32 cellular contexts compared by ENCODE assay signal in the genomic region with DNA sequence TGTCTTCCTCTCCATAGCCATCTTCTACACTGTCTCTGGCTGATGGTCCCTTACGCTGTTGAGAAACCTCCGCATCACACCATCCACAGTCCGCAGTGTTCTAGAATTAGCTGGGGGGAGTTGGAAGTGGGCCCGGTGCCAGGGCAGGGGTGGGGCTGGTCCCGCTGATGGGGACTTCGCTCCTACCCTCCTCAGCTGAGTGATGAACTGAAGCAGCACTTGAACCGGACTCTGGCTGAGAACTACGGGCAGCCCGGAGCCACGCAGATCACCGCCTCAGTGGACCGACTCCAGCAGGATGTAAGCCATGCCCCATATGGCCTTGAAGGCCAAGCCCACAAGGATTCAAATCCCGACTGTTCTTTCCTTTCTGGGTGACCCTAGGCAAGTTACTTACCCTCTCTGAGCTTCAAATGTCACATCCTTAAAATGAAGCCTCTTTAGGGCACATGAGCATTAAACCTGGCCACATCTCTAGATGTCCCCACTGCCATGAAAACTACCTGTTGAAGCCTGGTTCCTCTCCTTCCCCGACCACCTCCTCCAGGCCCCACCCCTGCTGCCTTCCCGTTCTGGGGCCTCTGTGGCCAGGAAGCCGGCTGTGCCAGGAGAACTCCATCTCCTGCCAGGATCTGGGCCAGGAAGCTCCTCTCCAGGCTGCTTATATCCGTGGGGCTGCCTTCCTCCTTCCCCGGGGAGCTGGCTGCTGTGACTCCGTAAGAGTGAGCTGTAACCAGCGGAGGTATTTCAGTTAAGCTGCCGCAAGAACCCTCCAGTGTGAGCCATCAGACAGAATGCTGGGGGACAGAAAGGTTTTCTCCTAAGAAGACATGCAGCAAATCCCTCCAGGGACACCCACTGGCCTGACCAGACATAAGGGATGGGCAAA. TPM values are rescaled to one million over a fixed set of nuclear protein-coding genes. Genes with fewer than 3 reads are reported as not detected.
DNase-seq lines count a peak whose midpoint lies in the region; ATAC-seq and TF ChIP-seq lines count a peak whose summit lies in the region.
"Had no signal": no experiment of that assay in that cellular context is flagged by ENCODE, and none has a peak within 500 bp of the region (broad histone marks: within the 10 kb centered on the region; RNA-seq: fewer than 3 reads in every experiment).

No MANE protein-coding gene starts in this region.

- DNase-seq in AG20443 (ENCODE audit: low spot score) (peak; percentile 51), adipocyte (ENCODE audit: low read depth) (peak; percentile 47), fibroblast of mammary gland (ENCODE audit: low read depth) (peak; percentile 28), progenitor cell of endocrine pancreas (ENCODE audit: low spot score, unreplicated experiment) (no peak), thyroid gland (no peak)
- DNase-seq in activated T-helper 2 cell treated with anti-CD3 and anti-CD28 coated beads, Interferon-gamma antibody, Interleukin-2, Interleukin-4, amounts not matched to agents 10 μg/mL and 5 μg/mL and 100 μg/mL, durations not matched to agents 14 hours and 24 hours and 36 hours (ENCODE audit: low spot score): no peak
- DNase-seq: activated CD4-positive, alpha-beta T cell treated with anti-CD3 and anti-CD28 coated beads for 48 hours; activated CD8-positive, alpha-beta memory T cell treated with anti-CD3 and anti-CD28 coated beads for 24 hours; activated effector memory CD4-positive, alpha-beta T cell treated with anti-CD3 and anti-CD28 coated beads, Interleukin-2, amount 50 U/mL, for 16 hours; activated naive CD8-positive, alpha-beta T cell treated with anti-CD3 and anti-CD28 coated beads, Interleukin-2, amount 10 ng/mL, durations not matched to agents 7 days and 5 days; CD8-positive, alpha-beta memory T cell; DMS153; effector memory CD8-positive, alpha-beta T cell; GOT3; IMR-90; left lung; naive thymus-derived CD4-positive, alpha-beta T cell; NCI-H1092 treated with DMSO at 0.1 percent for 48 hours; NCI-H187; NCI-H510A treated with DMSO at 0.1 percent for 48 hours; NK-92 treated with Interleukin-12 subunit alpha and Interleukin-12 subunit beta, amount 100 ng/mL, for 24 hours; occipital lobe; PC-3; SHP77; stimulated activated CD4-positive, alpha-beta T cell treated with anti-CD3 and anti-CD28 coated beads, Interleukin-2, amount 100 ng/mL, for 24 hours; stomach; SW 1271; T-helper 9 cell; transverse colon had no signal

- no peaks in the 10 kb centered on the region for H3K9me3 Mint-ChIP-seq in progenitor cell of endocrine pancreas (ENCODE audit: low read depth)
- H3K9me3 Mint-ChIP-seq in activated T-helper 2 cell treated with anti-CD3 and anti-CD28 coated beads, Interferon-gamma antibody, Interleukin-2, Interleukin-4, amounts not matched to agents 10 μg/mL and 5 μg/mL and 100 μg/mL, durations not matched to agents 14 hours and 24 hours and 36 hours: no peaks in the 10 kb centered on the region
- H3K9me3 Mint-ChIP-seq: activated naive CD8-positive, alpha-beta T cell treated with anti-CD3 and anti-CD28 coated beads, Interleukin-2, amount 10 ng/mL, durations not matched to agents 7 days and 5 days; effector memory CD8-positive, alpha-beta T cell; naive thymus-derived CD4-positive, alpha-beta T cell had no signal

- ATAC-seq in HG03097 (IDR thresholded peaks at IDR 0.05; ENCODE audit: low FRiP score, unreplicated experiment): no peak
- ATAC-seq: effector memory CD8-positive, alpha-beta T cell; esophagus mucosa; left lung; naive thymus-derived CD4-positive, alpha-beta T cell; PC-3 had no signal

- H3K9ac ChIP-seq in adipocyte (ENCODE audit: low read length): no peak overlapping the region

- WGBS in thyroid gland, 2 donors: 51 to 55% methylated on average over 13 to 21 of the region's 21 CpGs

- H3K27me3 Mint-ChIP-seq in progenitor cell of endocrine pancreas: peaks cover 4% of the 10 kb centered on the region
- no peaks in the 10 kb centered on the region for H3K27me3 Mint-ChIP-seq in activated T-helper 2 cell treated with anti-CD3 and anti-CD28 coated beads, Interferon-gamma antibody, Interleukin-2, Interleukin-4, amounts not matched to agents 10 μg/mL and 5 μg/mL and 100 μg/mL, durations not matched to agents 14 hours and 24 hours and 36 hours (ENCODE audit: low read depth)
- H3K27me3 Mint-ChIP-seq: activated naive CD8-positive, alpha-beta T cell treated with anti-CD3 and anti-CD28 coated beads, Interleukin-2, amount 10 ng/mL, durations not matched to agents 7 days and 5 days had no signal

- H3K4me3 Mint-ChIP-seq in progenitor cell of endocrine pancreas (ENCODE audit: low read depth): no peak overlapping the region
- no peak overlapping the region for H3K4me3 Mint-ChIP-seq in activated T-helper 2 cell treated with anti-CD3 and anti-CD28 coated beads, Interferon-gamma antibody, Interleukin-2, Interleukin-4, amounts not matched to agents 10 μg/mL and 5 μg/mL and 100 μg/mL, durations not matched to agents 14 hours and 24 hours and 36 hours (ENCODE audit: low read depth)
- H3K4me3 Mint-ChIP-seq: activated naive CD8-positive, alpha-beta T cell treated with anti-CD3 and anti-CD28 coated beads, Interleukin-2, amount 10 ng/mL, durations not matched to agents 7 days and 5 days; CD8-positive, alpha-beta memory T cell; effector memory CD8-positive, alpha-beta T cell; naive thymus-derived CD4-positive, alpha-beta T cell had no signal

- H3K4me1 Mint-ChIP-seq in progenitor cell of endocrine pancreas (ENCODE audit: low read depth): no peaks in the 10 kb centered on the region
- no peaks in the 10 kb centered on the region for H3K4me1 Mint-ChIP-seq in activated T-helper 2 cell treated with anti-CD3 and anti-CD28 coated beads, Interferon-gamma antibody, Interleukin-2, Interleukin-4, amounts not matched to agents 10 μg/mL and 5 μg/mL and 100 μg/mL, durations not matched to agents 14 hours and 24 hours and 36 hours (ENCODE audit: low read depth)
- H3K4me1 Mint-ChIP-seq: activated naive CD8-positive, alpha-beta T cell treated with anti-CD3 and anti-CD28 coated beads, Interleukin-2, amount 10 ng/mL, durations not matched to agents 7 days and 5 days; CD8-positive, alpha-beta memory T cell had no signal

- H3K36me3 ChIP-seq in adipocyte (ENCODE audit: control insufficient read depth, insufficient read depth, low read length, severe bottlenecking): no peaks in the 10 kb centered on the region
- H3K36me3 ChIP-seq in thyroid gland: no peaks in the 10 kb centered on the region
- H3K36me3 ChIP-seq: left lung, stomach, transverse colon had no signal

- H3K4me3 ChIP-seq in adipocyte (ENCODE audit: low read length) (no peak overlapping the region), fibroblast of mammary gland (ENCODE audit: control insufficient read depth, low read depth, low read length) (no peak overlapping the region), thyroid gland (replicated peaks in 1 of 3) (no peak overlapping the region)
- H3K4me3 ChIP-seq: left lung, stomach, transverse colon had no signal

- peaks cover 7% of the 10 kb centered on the region for H3K4me1 ChIP-seq in adipocyte (ENCODE audit: control insufficient read depth, insufficient read depth, low read length)
- no peaks in the 10 kb centered on the region for H3K4me1 ChIP-seq in thyroid gland
- H3K4me1 ChIP-seq: left lung, transverse colon had no signal

- TF ChIP-seq CTCF in fibroblast of mammary gland (conservative IDR thresholded peaks at IDR 0.05; ENCODE audit: control insufficient read depth, insufficient read depth, low read depth, low read length) (no peak), progenitor cell of endocrine pancreas (IDR thresholded peaks at IDR 0.05; ENCODE audit: unreplicated experiment) (no peak), thyroid gland (IDR thresholded peaks at IDR 0.05) (no peak)

- intact Hi-C loops in thyroid gland (cut with DNase I): loop anchor here (10.0 kb wide), 1 partner anchor 125 kb away; no protein-coding TSS in a partner anchor
- intact Hi-C loops in activated T-helper 2 cell treated with anti-CD3 and anti-CD28 coated beads, Interferon-gamma antibody, Interleukin-2, Interleukin-4, amounts not matched to agents 10 μg/mL and 5 μg/mL and 100 μg/mL, durations not matched to agents 14 hours and 24 hours and 36 hours (cut with micrococcal nuclease): no loop called here

- no peak for TF ChIP-seq POLR2A in thyroid gland (IDR thresholded peaks at IDR 0.05)

- peak overlapping the region; percentile 42 for H3K27ac Mint-ChIP-seq in progenitor cell of endocrine pancreas
- H3K27ac Mint-ChIP-seq in activated T-helper 2 cell treated with anti-CD3 and anti-CD28 coated beads, Interferon-gamma antibody, Interleukin-2, Interleukin-4, amounts not matched to agents 10 μg/mL and 5 μg/mL and 100 μg/mL, durations not matched to agents 14 hours and 24 hours and 36 hours: no peak overlapping the region
- H3K27ac Mint-ChIP-seq: activated naive CD8-positive, alpha-beta T cell treated with anti-CD3 and anti-CD28 coated beads, Interleukin-2, amount 10 ng/mL, durations not matched to agents 7 days and 5 days; effector memory CD8-positive, alpha-beta T cell; naive thymus-derived CD4-positive, alpha-beta T cell had no signal

- H3K27me3 ChIP-seq in adipocyte (replicated peaks; ENCODE audit: control insufficient read depth, insufficient read depth, low read length) (peaks cover 17% of the 10 kb centered on the region), thyroid gland (no peaks in the 10 kb centered on the region)
- H3K27me3 ChIP-seq: transverse colon had no signal

- no peak overlapping the region for H3K27ac ChIP-seq in thyroid gland
- H3K27ac ChIP-seq: left lung, stomach, VCaP had no signal

- H3K36me3 Mint-ChIP-seq in progenitor cell of endocrine pancreas (ENCODE audit: insufficient read depth): no peaks in the 10 kb centered on the region
- H3K36me3 Mint-ChIP-seq in activated T-helper 2 cell treated with anti-CD3 and anti-CD28 coated beads, Interferon-gamma antibody, Interleukin-2, Interleukin-4, amounts not matched to agents 10 μg/mL and 5 μg/mL and 100 μg/mL, durations not matched to agents 14 hours and 24 hours and 36 hours (ENCODE audit: low read depth): no peaks in the 10 kb centered on the region
- H3K36me3 Mint-ChIP-seq: activated naive CD8-positive, alpha-beta T cell treated with anti-CD3 and anti-CD28 coated beads, Interleukin-2, amount 10 ng/mL, durations not matched to agents 7 days and 5 days; CD8-positive, alpha-beta memory T cell; naive thymus-derived CD4-positive, alpha-beta T cell had no signal

- no peaks in the 10 kb centered on the region for H3K9me3 ChIP-seq in adipocyte (ENCODE audit: control insufficient read depth, low read length)
- no peaks in the 10 kb centered on the region for H3K9me3 ChIP-seq in thyroid gland
- H3K9me3 ChIP-seq: left lung, stomach, transverse colon had no signal

RNA-seq across cellular contexts. Expression of a gene that starts 53.1 kb away (rescaled TPM):
- 17.5 and 24.1 TPM in 2 replicates for total RNA-seq in progenitor cell of endocrine pancreas
- 1 to 10 TPM; 2.0 to 7.5 (median 4.4) TPM for total RNA-seq in thyroid gland
- not detected in 2 replicates for total RNA-seq in activated T-helper 2 cell treated with anti-CD3 and anti-CD28 coated beads, Interferon-gamma antibody, Interleukin-2, Interleukin-4, amounts not matched to agents 10 μg/mL and 5 μg/mL and 100 μg/mL, durations not matched to agents 14 hours and 24 hours and 36 hours
- total RNA-seq: activated naive CD8-positive, alpha-beta T cell treated with anti-CD3 and anti-CD28 coated beads, Interleukin-2, amount 10 ng/mL, durations not matched to agents 7 days and 5 days; CD8-positive, alpha-beta memory T cell; naive thymus-derived CD4-positive, alpha-beta T cell; PC-3 had no signal

Comparison
In these comparisons a context has a peak if more than half of its experiments do, and no peak if none do; other contexts are left out.
1. DNase-seq: peak in AG20443 (single experiment), adipocyte (single experiment) and fibroblast of mammary gland (single experiment); none in progenitor cell of endocrine pancreas (single experiment), thyroid gland (0 of 2) and activated T-helper 2 cell treated with anti-CD3 and anti-CD28 coated beads, Interferon-gamma antibody, Interleukin-2, Interleukin-4, amounts not matched to agents 10 μg/mL and 5 μg/mL and 100 μg/mL, durations not matched to agents 14 hours and 24 hours and 36 hours (single experiment).